1 cellular context compared by ENCODE assay signal in genomic region chr17:63578769-63579111, GRCh38.
TF ChIP-seq lines count a peak whose summit lies in the region.

No MANE protein-coding gene starts in this region.

TF ChIP-seq in HepG2, 621 proteins besides CTCF, POLR2A, EP300 and RAD21 (continued from another document):
- TF ChIP-seq TFDP1 (CRISPR knock-in tag; IDR thresholded peaks at IDR 0.05; ENCODE audit: borderline replicate concordance) (no peak), ZNF224 (CRISPR knock-in tag; IDR thresholded peaks at IDR 0.05) (0 out of 2 replicates have a peak, but pooled peaks have one; percentile 62), SIX4 (CRISPR knock-in tag; IDR thresholded peaks at IDR 0.05) (0 out of 2 replicates have a peak, but pooled peaks have one; percentile 1), ZBTB38 (CRISPR knock-in tag; IDR thresholded peaks at IDR 0.05) (no peak), SNAPC4 (CRISPR knock-in tag; IDR thresholded peaks at IDR 0.05) (no peak), ZNF580 (CRISPR knock-in tag; IDR thresholded peaks at IDR 0.05; ENCODE audit: borderline replicate concordance, low read depth) (no peak), SP1 (IDR thresholded peaks at IDR 0.05) (no peak), SP1 (CRISPR knock-in tag; IDR thresholded peaks at IDR 0.05) (no peak), ZNF687 (CRISPR knock-in tag; IDR thresholded peaks at IDR 0.05) (no peak), RNF2 (conservative IDR thresholded peaks at IDR 0.05; ENCODE audit: low read depth) (no peak), HOMEZ (CRISPR knock-in tag; IDR thresholded peaks at IDR 0.05; ENCODE audit: low read depth) (no peak), FOXC1 (CRISPR knock-in tag; IDR thresholded peaks at IDR 0.05; ENCODE audit: borderline replicate concordance) (no peak), EED (CRISPR knock-in tag; IDR thresholded peaks at IDR 0.05) (no peak), ZBTB26 (CRISPR knock-in tag; IDR thresholded peaks at IDR 0.05; ENCODE audit: borderline replicate concordance) (no peak), CENPX (CRISPR knock-in tag; IDR thresholded peaks at IDR 0.05) (no peak), NR2F1 (CRISPR knock-in tag; IDR thresholded peaks at IDR 0.05) (no peak), PLSCR1 (CRISPR knock-in tag; IDR thresholded peaks at IDR 0.05; ENCODE audit: borderline replicate concordance) (no peak), RFX1 (IDR thresholded peaks at IDR 0.05) (no peak), SMAD3 (CRISPR knock-in tag; IDR thresholded peaks at IDR 0.05) (no peak)
